9 cellular contexts compared by ENCODE assay signal in the genomic region with DNA sequence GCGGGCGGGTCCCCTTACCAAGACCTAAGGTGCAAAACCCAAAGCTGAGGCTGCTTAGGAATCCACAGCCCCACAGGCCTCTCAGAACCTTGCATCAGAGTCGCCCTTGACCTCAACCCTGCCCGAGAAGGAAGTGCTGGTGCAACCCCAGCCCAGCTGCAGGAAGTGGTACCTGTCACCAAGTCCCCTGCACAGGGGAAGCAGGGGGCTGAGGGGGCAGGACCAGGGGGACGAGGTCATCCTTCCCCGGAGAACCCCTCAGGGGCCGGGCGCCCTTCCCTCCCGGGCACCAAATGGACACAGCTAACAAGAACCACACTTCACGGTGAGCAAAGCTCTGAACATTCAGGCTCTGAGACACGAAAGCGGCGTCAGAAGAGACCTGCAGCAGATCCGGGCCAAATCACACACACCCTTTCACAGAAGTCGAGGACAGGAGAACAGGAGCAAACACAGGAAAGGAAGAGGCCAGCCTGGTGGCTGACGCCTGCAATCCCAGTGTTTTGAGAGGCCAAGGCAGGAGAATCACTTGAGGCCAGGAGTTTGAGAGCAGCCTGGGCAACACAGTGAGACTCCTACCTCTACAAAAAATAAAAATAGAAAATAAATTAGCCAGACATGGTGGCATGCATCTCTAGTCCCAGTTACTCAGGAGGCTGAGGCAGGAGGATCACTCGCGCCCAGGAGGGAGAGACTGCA. TPM values are rescaled to one million over a fixed set of nuclear protein-coding genes. Genes with fewer than 3 reads are reported as not detected.
DNase-seq lines count a peak whose midpoint lies in the region; ATAC-seq and TF ChIP-seq lines count a peak whose summit lies in the region.
"Had no signal": no experiment of that assay in that cellular context is flagged by ENCODE, and none has a peak within 500 bp of the region (broad histone marks: within the 10 kb centered on the region; RNA-seq: fewer than 3 reads in every experiment).

No MANE protein-coding gene starts in this region.

- H3K27me3 ChIP-seq in colonic mucosa = no peaks in the 10 kb centered on the region

- no peak for ATAC-seq in GM18519 (IDR thresholded peaks at IDR 0.05; ENCODE audit: low FRiP score, unreplicated experiment)

- H3K36me3 Mint-ChIP-seq in stimulated activated naive CD8-positive, alpha-beta T cell treated with anti-CD3 and anti-CD28 coated beads, Interleukin-15, Interleukin-2, amounts not matched to agents 100 ng/mL and 50 ng/mL, for 24 hours (ENCODE audit: low read depth) = peaks cover 41% of the 10 kb centered on the region
- no peaks in the 10 kb centered on the region for H3K36me3 Mint-ChIP-seq in endothelial cell (ENCODE audit: low read depth, unreplicated experiment)

- intact Hi-C loops in colonic mucosa (cut with DNase I) = loop anchor here (10.0 kb wide), 1 partner anchor 110 kb away; a partner anchor contains a TSS

- CTCF ChIA-PET in RWPE1 (lab: Yijun Ruan, JAX) = interaction anchor here (0.7 kb wide), 1 partner anchor 67 kb away, joined by 3 read pairs; no protein-coding TSS in a partner anchor

- no peaks in the 10 kb centered on the region for H3K9me3 ChIP-seq in colonic mucosa

- peaks cover 19% of the 10 kb centered on the region for H3K4me1 ChIP-seq in colonic mucosa

- H3K9ac ChIP-seq in colonic mucosa (ENCODE audit: low read depth in 2 of 2, low read length in 2 of 2) = peak overlapping the region; percentile 19 to 24

- H3K27ac ChIP-seq in RWPE1 = peak overlapping the region; percentile 67
- peak overlapping the region; percentile 6 for H3K27ac ChIP-seq in colonic mucosa
- H3K27ac ChIP-seq: 22Rv1 had no signal

- no peaks in the 10 kb centered on the region for H3K9me3 Mint-ChIP-seq in stimulated activated naive CD8-positive, alpha-beta T cell treated with anti-CD3 and anti-CD28 coated beads, Interleukin-15, Interleukin-2, amounts not matched to agents 100 ng/mL and 50 ng/mL, for 24 hours
- no peaks in the 10 kb centered on the region for H3K9me3 Mint-ChIP-seq in endothelial cell (ENCODE audit: unreplicated experiment)

- H3K4me3 ChIP-seq in colonic mucosa = no peak overlapping the region

- H3K36me3 ChIP-seq in colonic mucosa = no peaks in the 10 kb centered on the region

- peak overlapping the region; percentile 75 for H3K4me3 Mint-ChIP-seq in stimulated activated naive CD8-positive, alpha-beta T cell treated with anti-CD3 and anti-CD28 coated beads, Interleukin-15, Interleukin-2, amounts not matched to agents 100 ng/mL and 50 ng/mL, for 24 hours
- no peak overlapping the region for H3K4me3 Mint-ChIP-seq in endothelial cell (ENCODE audit: unreplicated experiment)

- POLR2A ChIA-PET in RWPE1 (lab: Yijun Ruan, JAX; ENCODE audit: low non-redundant PET) = no interaction called here

- no peaks in the 10 kb centered on the region for H3K27me3 Mint-ChIP-seq in stimulated activated naive CD8-positive, alpha-beta T cell treated with anti-CD3 and anti-CD28 coated beads, Interleukin-15, Interleukin-2, amounts not matched to agents 100 ng/mL and 50 ng/mL, for 24 hours
- peaks cover 7% of the 10 kb centered on the region for H3K27me3 Mint-ChIP-seq in endothelial cell (ENCODE audit: unreplicated experiment)

- no peak for TF ChIP-seq CTCF in RWPE1 (conservative IDR thresholded peaks at IDR 0.05; ENCODE audit: low read depth)
- TF ChIP-seq CTCF in colonic mucosa (IDR thresholded peaks at IDR 0.05) = no peak
- no peak for TF ChIP-seq CTCF in endothelial cell (IDR thresholded peaks at IDR 0.05; ENCODE audit: unreplicated experiment)

- H3K4me1 Mint-ChIP-seq in stimulated activated naive CD8-positive, alpha-beta T cell treated with anti-CD3 and anti-CD28 coated beads, Interleukin-15, Interleukin-2, amounts not matched to agents 100 ng/mL and 50 ng/mL, for 24 hours (ENCODE audit: low read depth) = peaks cover 94% of the 10 kb centered on the region
- H3K4me1 Mint-ChIP-seq in endothelial cell (ENCODE audit: unreplicated experiment) = peaks cover 10% of the 10 kb centered on the region

- peak overlapping the region; percentile 91 for H3K27ac Mint-ChIP-seq in stimulated activated naive CD8-positive, alpha-beta T cell treated with anti-CD3 and anti-CD28 coated beads, Interleukin-15, Interleukin-2, amounts not matched to agents 100 ng/mL and 50 ng/mL, for 24 hours
- H3K27ac Mint-ChIP-seq in endothelial cell (ENCODE audit: unreplicated experiment) = no peak overlapping the region

- peak; percentile 90 for DNase-seq in NK-92 treated with Interleukin-12 subunit alpha and Interleukin-12 subunit beta, amount 100 ng/mL, for 24 hours (lab: John Stamatoyannopoulos, UW)
- DNase-seq in NK-92 (lab: John Stamatoyannopoulos, UW; ENCODE audit: unreplicated experiment) (no peak), RWPE1 (ENCODE audit: low spot score) (no peak), colonic mucosa (no peak), endothelial cell (ENCODE audit: low spot score) (no peak), HPDE6-E6E7 (ENCODE audit: extremely low spot score) (no peak)

RNA-seq across cellular contexts. Expression of a gene that starts 6.4 kb away (rescaled TPM):
- total RNA-seq in colonic mucosa = 10 to 100 TPM; 13.1 to 27.1 TPM
- total RNA-seq in endothelial cell (ENCODE audit: unreplicated experiment) = 21.3 TPM

RNA-seq across cellular contexts. Expression of a gene that starts 25.5 kb away (rescaled TPM):
- total RNA-seq in colonic mucosa = 10 to 100 TPM; 30.6 to 50.1 TPM
- total RNA-seq in endothelial cell (ENCODE audit: unreplicated experiment) = 13.7 TPM

RNA-seq across cellular contexts. Expression of a gene that starts 40.8 kb away (rescaled TPM):
- 100 to 1,000 TPM; 218 to 414 TPM for total RNA-seq in colonic mucosa
- 223 TPM for total RNA-seq in endothelial cell (ENCODE audit: unreplicated experiment)
